In genomic region chr11:503179-503981, GRCh38 we compare ENCODE assay signal across 6 cellular contexts. TPM values are rescaled to one million over a fixed set of nuclear protein-coding genes. Genes with fewer than 3 reads are reported as not detected.
A peak's percentile ranks its signal among the peaks of the same experiment; 100 is the strongest.
DNase-seq lines count a peak whose midpoint lies in the region; ATAC-seq, FAIRE-seq and TF ChIP-seq lines count a peak whose summit lies in the region.

No MANE protein-coding gene starts in this region.

- TF ChIP-seq POLR2A in H1 (IDR thresholded peaks at IDR 0.05; ENCODE audit: control extremely low read depth in 1 of 2, low read depth in 2 of 2, low read length in 2 of 2) (no peak), gastrocnemius medialis (IDR thresholded peaks at IDR 0.05) (peak in 1 of 2 donors; percentile 22)

- H3K27me3 ChIP-seq in H1 (replicated peaks in 1 of 4; ENCODE audit: control insufficient read depth in 3 of 4, extremely low read depth in 1 of 4, insufficient read depth in 3 of 4, low read length in 3 of 4) (no peaks in the 10 kb centered on the region), gastrocnemius medialis (no peaks in the 10 kb centered on the region), H7 (ENCODE audit: control insufficient read depth, insufficient read depth, low read length) (no peaks in the 10 kb centered on the region)

- intact Hi-C loops in gastrocnemius medialis (cut with DNase I; ENCODE audit: low total_unique reads), result no loop called here

- ATAC-seq in gastrocnemius medialis, result no peak

- POLR2A ChIA-PET in H1 (lab: Charles Lee; ENCODE audit: partially characterized antibody), result interaction anchor here (0.9 to 7.1 kb wide), 4 partner anchors 10 to 31 kb away, joined by 3 to 41 read pairs (median 3); no protein-coding TSS in a partner anchor

- CTCF ChIA-PET in H1 (lab: Charles Lee; ENCODE audit: partially characterized antibody), result no interaction called here

- no peak overlapping the region for H2BK15ac ChIP-seq in H1 (ENCODE audit: low read length)

- peaks cover 0 to 9% (median 2%) of the 10 kb centered on the region in 4 experiments; a peak in 3 of 7 replicates for H3K4me1 ChIP-seq in H1 (replicated peaks in 1 of 4; ENCODE audit: control insufficient read depth in 3 of 4, insufficient read depth in 4 of 4, low read length in 3 of 4)
- peaks cover 23 to 39% of the 10 kb centered on the region in 2 donors for H3K4me1 ChIP-seq in gastrocnemius medialis

- no peak for FAIRE-seq in H1 (lab: Jason Lieb, UNC)

- no peak overlapping the region for H3K23ac ChIP-seq in H1 (ENCODE audit: insufficient read length)

- no peak overlapping the region for H4K91ac ChIP-seq in H1 (replicated peaks; ENCODE audit: insufficient read length, low read length)

- H2BK20ac ChIP-seq in H1 (ENCODE audit: low read length), result no peak overlapping the region

- H3K9me3 ChIP-seq in H1 (ENCODE audit: insufficient read depth in 2 of 2, low read depth in 1 of 2, low read length in 1 of 2) (peaks cover 0 to 3% of the 10 kb centered on the region in 2 experiments; a peak in 1 of 4 replicates), gastrocnemius medialis (no peaks in the 10 kb centered on the region)

- H3K18ac ChIP-seq in H1 (ENCODE audit: extremely low read depth, low read length), result no peak overlapping the region

- peak overlapping the region; percentile 60 for H4K8ac ChIP-seq in H1 (ENCODE audit: extremely low read depth, insufficient read depth, low read length)

- H2AFZ ChIP-seq in H1 (ENCODE audit: low read length), result no peak overlapping the region

- no peak for TF ChIP-seq EP300 in H1 (IDR thresholded peaks at IDR 0.05; ENCODE audit: borderline replicate concordance in 1 of 2, low read depth in 2 of 2, low read length in 2 of 2)

- H3K4ac ChIP-seq in H1 (replicated peaks; ENCODE audit: insufficient read length, low read depth, low read length), result no peak overlapping the region

- H3K9ac ChIP-seq in H1 (replicated peaks in 1 of 4; ENCODE audit: extremely low read depth in 1 of 4, low read depth in 3 of 4, low read length in 3 of 4), result no peak overlapping the region

- no peak overlapping the region for H3K56ac ChIP-seq in H1 (replicated peaks; ENCODE audit: insufficient read length, low read depth, low read length)

- H4K5ac ChIP-seq in H1 (ENCODE audit: insufficient read length, low read depth, low read length), result no peak overlapping the region

- TF ChIP-seq RAD21 in H1 (IDR thresholded peaks at IDR 0.05 in 1 of 2, conservative IDR thresholded peaks at IDR 0.05 in 1 of 2; ENCODE audit: low read depth in 2 of 2, low read length in 2 of 2), result no peak

- H3K36me3 ChIP-seq in H1 (ENCODE audit: control insufficient read depth in 2 of 4, insufficient read depth in 4 of 4, low read length in 3 of 4) (peaks cover 8 to 26% (median 13%) of the 10 kb centered on the region in 4 experiments; a peak in 6 of 8 replicates), gastrocnemius medialis (peaks cover under 1 to 33% of the 10 kb centered on the region in 2 donors), H7 (replicated peaks; ENCODE audit: control insufficient read depth, insufficient read depth, low read length) (peaks cover 8% of the 10 kb centered on the region)

- no peak overlapping the region for H3K14ac ChIP-seq in H1 (ENCODE audit: insufficient read length)

- WGBS in H1 (ENCODE audit: extremely low coverage in 1 of 2, insufficient coverage in 1 of 2, insufficient read length in 1 of 2, insufficient replicate concordance in 2 of 2, low coverage in 1 of 2, low lambda C conversion rate in 2 of 2, missing lambda C conversion rate in 1 of 2), 2 experiments, result 92% methylated on average over 18 of the region's 24 CpGs; no CpG with 5 or more reads in 1 of the 2 experiments

- no peak overlapping the region for H3K27ac ChIP-seq in H1 (ENCODE audit: low read depth, low read length)
- peak overlapping the region; percentile 60 to 100 (median 98) for H3K27ac ChIP-seq in gastrocnemius medialis

- H3K79me2 ChIP-seq in H1 (ENCODE audit: control insufficient read depth in 1 of 2, insufficient read depth in 2 of 2, low read length in 2 of 2), result peaks cover 0 to 14% of the 10 kb centered on the region in 2 experiments; a peak in 1 of 4 replicates

- no peak for TF ChIP-seq CTCF in H1 (IDR thresholded peaks at IDR 0.05; ENCODE audit: control extremely low read depth in 1 of 3, insufficient read depth in 1 of 3, low read depth in 1 of 3, low read length in 3 of 3)
- TF ChIP-seq CTCF in gastrocnemius medialis (IDR thresholded peaks at IDR 0.05 in 4 of 5, conservative IDR thresholded peaks at IDR 0.05 in 1 of 5), result no peak

- peaks cover 8% of the 10 kb centered on the region for H3K23me2 ChIP-seq in H1 (ENCODE audit: low read depth, low read length)

- H4K20me1 ChIP-seq in H1 (replicated peaks in 1 of 2; ENCODE audit: control insufficient read depth in 1 of 2, insufficient read depth in 2 of 2, low read length in 2 of 2), result peaks cover 2 to 6% of the 10 kb centered on the region in 2 experiments

- no peak overlapping the region for H2BK120ac ChIP-seq in H1 (replicated peaks; ENCODE audit: low read depth, low read length)

- H2AK5ac ChIP-seq in H1 (ENCODE audit: low read depth, low read length), result no peak overlapping the region

- H3K4me3 ChIP-seq in H1 (ENCODE audit: extremely low read depth in 1 of 4, insufficient read depth in 2 of 4, low read depth in 3 of 4, low read length in 4 of 4) (peak overlapping the region in 1 of 4 experiments; percentile 23; a peak in 1 of 8 replicates), gastrocnemius medialis (peak overlapping the region; percentile 46 to 80 (median 64)), H7 (ENCODE audit: insufficient read depth, low read depth, low read length) (no peak overlapping the region)

- peaks cover 2% of the 10 kb centered on the region for H3K79me1 ChIP-seq in H1 (ENCODE audit: low read depth, low read length)

- H2BK5ac ChIP-seq in H1 (ENCODE audit: low read depth, low read length), result no peak overlapping the region

- H3K4me2 ChIP-seq in H1 (ENCODE audit: insufficient read depth in 1 of 2, low read depth in 2 of 2, low read length in 2 of 2), result peak overlapping the region in 1 of 2 experiments; percentile 68; a peak in 1 of 4 replicates

- in situ Hi-C loops in gastrocnemius medialis (cut with MboI; ENCODE audit: low sequenced_read_pairs in 4 of 4), result no loop called here

- DNase-seq in NOMO-1 treated with DMSO at 0.1 percent for 48 hours (lab: John Stamatoyannopoulos, UW; ENCODE audit: unreplicated experiment) (peak; percentile 94), H1 (ENCODE audit: low read depth in 1 of 2, low spot score in 2 of 2) (no peak), gastrocnemius medialis (peak; percentile 44 to 71), HK-2 (ENCODE audit: unreplicated experiment) (no peak), amniotic stem cell (lab: John Stamatoyannopoulos, UW) (no peak), H7 (no peak)

- no peak overlapping the region for H2BK12ac ChIP-seq in H1 (ENCODE audit: low read depth, low read length)

RNA-seq across cellular contexts. Expression of gene RNH1, which starts 3.7 kb away (rescaled TPM):
- total RNA-seq in H1 (2021; fragmentation: NEBNext Ultra II Directional; extraction: Animal tissue kit (Norgen Biotek cat#: 25700)), result 49.8 and 53.4 TPM in 2 replicates
- 48.7 and 86.4 TPM in 2 replicates for polyA plus RNA-seq in H1 (2011; rRNA removed)
- 60.1 TPM for polyA plus RNA-seq in H1 (2011; cell fraction: cytosol; rRNA removed)
- polyA plus RNA-seq in H1 (2011; cell fraction: nucleus; rRNA removed), result 139 TPM
- polyA plus RNA-seq in H1 (2012, experiment 1 of 2), result 36.0 to 56.2 TPM (median 54.7 TPM) in 4 replicates
- polyA plus RNA-seq in H1 (2012, experiment 2 of 2), result 56.3 TPM
- polyA plus RNA-seq in H1 (2013, experiment 1 of 2), result 29.5 TPM
- polyA plus RNA-seq in H1 (2013, experiment 2 of 2), result 27.5 TPM
- 29.0 and 44.4 TPM in 2 replicates for polyA minus RNA-seq in H1 (2011; rRNA and poly(A)+ RNA removed)
- 38.3 TPM for polyA minus RNA-seq in H1 (2011; cell fraction: cytosol; rRNA and poly(A)+ RNA removed)
- polyA minus RNA-seq in H1 (2011; cell fraction: nucleus; rRNA and poly(A)+ RNA removed), result 63.2 TPM
- total RNA-seq in gastrocnemius medialis, result 100 to 1,000 TPM; 138 to 197 (median 159) TPM
- 98.9 and 104 TPM in 2 replicates for total RNA-seq in H7 (2014; rRNA removed; shearing (Covaris generic))

RNA-seq across cellular contexts. Expression of gene HRAS, which starts 32.0 kb away (rescaled TPM):
- 54.7 and 60.9 TPM in 2 replicates for total RNA-seq in H1 (2021; fragmentation: NEBNext Ultra II Directional; extraction: Animal tissue kit (Norgen Biotek cat#: 25700))
- 44.3 and 63.4 TPM in 2 replicates for polyA plus RNA-seq in H1 (2011; rRNA removed)
- polyA plus RNA-seq in H1 (2011; cell fraction: cytosol; rRNA removed), result 47.4 TPM
- 117 TPM for polyA plus RNA-seq in H1 (2011; cell fraction: nucleus; rRNA removed)
- 63.6 to 78.2 TPM (median 69.2 TPM) in 4 replicates for polyA plus RNA-seq in H1 (2012, experiment 1 of 2)
- polyA plus RNA-seq in H1 (2012, experiment 2 of 2), result 56.3 TPM
- polyA plus RNA-seq in H1 (2013, experiment 1 of 2), result 25.7 TPM
- 26.0 TPM for polyA plus RNA-seq in H1 (2013, experiment 2 of 2)
- 28.2 and 33.1 TPM in 2 replicates for polyA minus RNA-seq in H1 (2011; rRNA and poly(A)+ RNA removed)
- 22.0 TPM for polyA minus RNA-seq in H1 (2011; cell fraction: cytosol; rRNA and poly(A)+ RNA removed)
- 21.5 TPM for polyA minus RNA-seq in H1 (2011; cell fraction: nucleus; rRNA and poly(A)+ RNA removed)
- total RNA-seq in gastrocnemius medialis, result 10 to 100 TPM; 17.1 to 50.0 (median 37.6) TPM
- 27.1 and 57.9 TPM in 2 replicates for total RNA-seq in H7 (2014; rRNA removed; shearing (Covaris generic))

RNA-seq across cellular contexts. Expression of gene LRRC56, which starts 33.9 kb away (rescaled TPM):
- total RNA-seq in H1 (2021; fragmentation: NEBNext Ultra II Directional; extraction: Animal tissue kit (Norgen Biotek cat#: 25700)), result 1.9 and 2.1 TPM in 2 replicates
- 0.94 and 1.6 TPM in 2 replicates for polyA plus RNA-seq in H1 (2011; rRNA removed)
- 1.9 TPM for polyA plus RNA-seq in H1 (2011; cell fraction: cytosol; rRNA removed)
- polyA plus RNA-seq in H1 (2011; cell fraction: nucleus; rRNA removed), result 8.4 TPM
- polyA plus RNA-seq in H1 (2012, experiment 1 of 2), result 1.2 to 1.8 TPM (median 1.6 TPM) in 4 replicates
- polyA plus RNA-seq in H1 (2012, experiment 2 of 2), result 0.70 TPM
- polyA plus RNA-seq in H1 (2013, experiment 1 of 2), result 0.71 TPM
- polyA plus RNA-seq in H1 (2013, experiment 2 of 2), result 0.75 TPM
- polyA minus RNA-seq in H1 (2011; rRNA and poly(A)+ RNA removed), result 0.68 and 0.88 TPM in 2 replicates
- 0.88 TPM for polyA minus RNA-seq in H1 (2011; cell fraction: cytosol; rRNA and poly(A)+ RNA removed)
- 2.4 TPM for polyA minus RNA-seq in H1 (2011; cell fraction: nucleus; rRNA and poly(A)+ RNA removed)
- total RNA-seq in gastrocnemius medialis, result under 1 TPM in 2 of 4 donors, not detected in 2; 0.29 to 0.36 TPM
- 1.3 and 1.5 TPM in 2 replicates for total RNA-seq in H7 (2014; rRNA removed; shearing (Covaris generic))

RNA-seq across cellular contexts. Expression of gene PTDSS2, which starts 53.3 kb away (rescaled TPM):
- 48.7 and 52.4 TPM in 2 replicates for total RNA-seq in H1 (2021; fragmentation: NEBNext Ultra II Directional; extraction: Animal tissue kit (Norgen Biotek cat#: 25700))
- 68.2 and 108 TPM in 2 replicates for polyA plus RNA-seq in H1 (2011; rRNA removed)
- polyA plus RNA-seq in H1 (2011; cell fraction: cytosol; rRNA removed), result 69.7 TPM
- polyA plus RNA-seq in H1 (2011; cell fraction: nucleus; rRNA removed), result 197 TPM
- polyA plus RNA-seq in H1 (2012, experiment 1 of 2), result 33.3 to 60.1 TPM (median 54.3 TPM) in 4 replicates
- 51.9 TPM for polyA plus RNA-seq in H1 (2012, experiment 2 of 2)
- polyA plus RNA-seq in H1 (2013, experiment 1 of 2), result 42.4 TPM
- 39.1 TPM for polyA plus RNA-seq in H1 (2013, experiment 2 of 2)
- 49.6 and 57.3 TPM in 2 replicates for polyA minus RNA-seq in H1 (2011; rRNA and poly(A)+ RNA removed)
- 38.8 TPM for polyA minus RNA-seq in H1 (2011; cell fraction: cytosol; rRNA and poly(A)+ RNA removed)
- polyA minus RNA-seq in H1 (2011; cell fraction: nucleus; rRNA and poly(A)+ RNA removed), result 51.9 TPM
- total RNA-seq in gastrocnemius medialis, result 10 to 100 TPM; 21.7 to 31.5 (median 23.7) TPM
- total RNA-seq in H7 (2014; rRNA removed; shearing (Covaris generic)), result 40.9 and 47.5 TPM in 2 replicates

RNA-seq across cellular contexts. Expression of gene LMNTD2, which starts 57.2 kb away (rescaled TPM):
- total RNA-seq in H1 (2021; fragmentation: NEBNext Ultra II Directional; extraction: Animal tissue kit (Norgen Biotek cat#: 25700)), result 2.6 and 3.1 TPM in 2 replicates
- polyA plus RNA-seq in H1 (2011; rRNA removed), result 1.6 and 3.6 TPM in 2 replicates
- 1.8 TPM for polyA plus RNA-seq in H1 (2011; cell fraction: cytosol; rRNA removed)
- 18.4 TPM for polyA plus RNA-seq in H1 (2011; cell fraction: nucleus; rRNA removed)
- 1.6 to 3.8 TPM (median 2.2 TPM) in 4 replicates for polyA plus RNA-seq in H1 (2012, experiment 1 of 2)
- 1.0 TPM for polyA plus RNA-seq in H1 (2012, experiment 2 of 2)
- 1.7 TPM for polyA plus RNA-seq in H1 (2013, experiment 1 of 2)
- polyA plus RNA-seq in H1 (2013, experiment 2 of 2), result 1.7 TPM
- polyA minus RNA-seq in H1 (2011; rRNA and poly(A)+ RNA removed), result 0.29 and 0.38 TPM in 2 replicates
- 1.0 TPM for polyA minus RNA-seq in H1 (2011; cell fraction: cytosol; rRNA and poly(A)+ RNA removed)
- 3.9 TPM for polyA minus RNA-seq in H1 (2011; cell fraction: nucleus; rRNA and poly(A)+ RNA removed)
- 1 to 10 TPM in 1 of 4 donors, under 1 TPM in 1, not detected in 2; 0.13 to 1.5 TPM for total RNA-seq in gastrocnemius medialis
- total RNA-seq in H7 (2014; rRNA removed; shearing (Covaris generic)), result 2.7 and 4.0 TPM in 2 replicates

Comparison
In these comparisons a context has a peak if more than half of its experiments do, and no peak if none do; other contexts are left out.
1. DNase-seq: peak in NOMO-1 treated with DMSO at 0.1 percent for 48 hours (single experiment) and gastrocnemius medialis (2 of 2); none in H1 (0 of 2), HK-2 (single experiment), amniotic stem cell (single experiment) and H7 (single experiment).